Comparison of ENCODE assay signal across 19 cellular contexts in genomic region chr4:111542056-111542455, GRCh38.
"Had no signal": no experiment of that assay in that cellular context is flagged by ENCODE, and none has a peak within 500 bp of the region (broad histone marks: within the 10 kb centered on the region; RNA-seq: fewer than 3 reads in every experiment).

No MANE protein-coding gene starts in this region.

- H3K27me3 ChIP-seq: dorsolateral prefrontal cortex, gastrocnemius medialis, heart right ventricle, neutrophil, sigmoid colon, suprapubic skin, thyroid gland had no signal

- H3K36me3 Mint-ChIP-seq: naive thymus-derived CD8-positive, alpha-beta T cell; type B pancreatic cell had no signal

- H3K9me3 ChIP-seq: gastrocnemius medialis, heart right ventricle, mucosa of descending colon, neutrophil, sigmoid colon, suprapubic skin, thyroid gland had no signal

- H3K27me3 Mint-ChIP-seq: naive thymus-derived CD8-positive, alpha-beta T cell; type B pancreatic cell had no signal

- H3K4me3 ChIP-seq: dorsolateral prefrontal cortex, gastrocnemius medialis, heart right ventricle, mucosa of descending colon, sigmoid colon, skin epidermis, suprapubic skin, thyroid gland had no signal

- H3K27ac ChIP-seq: dorsolateral prefrontal cortex, gastrocnemius medialis, heart right ventricle, neutrophil, sigmoid colon, skin epidermis, suprapubic skin, thyroid gland had no signal

- H3K9me3 Mint-ChIP-seq: type B pancreatic cell had no signal

- H3K4me1 Mint-ChIP-seq: naive thymus-derived CD8-positive, alpha-beta T cell had no signal

- H3K27ac Mint-ChIP-seq: naive thymus-derived CD8-positive, alpha-beta T cell; type B pancreatic cell had no signal

- DNase-seq: cortex of kidney; dorsolateral prefrontal cortex; effector CD8-positive, alpha-beta T cell; gastrocnemius medialis; heart right ventricle; hypothalamus; kidney glomerular epithelial cell; mammary epithelial cell; mucosa of descending colon; naive thymus-derived CD8-positive, alpha-beta T cell; posterior cingulate gyrus; sigmoid colon; stimulated activated CD4-positive, alpha-beta T cell treated with anti-CD3 and anti-CD28 coated beads, Interleukin-12 subunit alpha, Interleukin-12 subunit beta, amount 100 ng/mL, for 4 hours; stimulated activated naive CD4-positive, alpha-beta T cell treated with Interleukin-2 at 50 U/mL for 16 hours; thyroid gland had no signal

- H3K4me1 ChIP-seq: gastrocnemius medialis, heart right ventricle, sigmoid colon, suprapubic skin, thyroid gland had no signal

- H3K4me3 Mint-ChIP-seq: naive thymus-derived CD8-positive, alpha-beta T cell; type B pancreatic cell had no signal

- H3K36me3 ChIP-seq: gastrocnemius medialis, heart right ventricle, neutrophil, sigmoid colon, suprapubic skin, thyroid gland had no signal
